In the genomic region with DNA sequence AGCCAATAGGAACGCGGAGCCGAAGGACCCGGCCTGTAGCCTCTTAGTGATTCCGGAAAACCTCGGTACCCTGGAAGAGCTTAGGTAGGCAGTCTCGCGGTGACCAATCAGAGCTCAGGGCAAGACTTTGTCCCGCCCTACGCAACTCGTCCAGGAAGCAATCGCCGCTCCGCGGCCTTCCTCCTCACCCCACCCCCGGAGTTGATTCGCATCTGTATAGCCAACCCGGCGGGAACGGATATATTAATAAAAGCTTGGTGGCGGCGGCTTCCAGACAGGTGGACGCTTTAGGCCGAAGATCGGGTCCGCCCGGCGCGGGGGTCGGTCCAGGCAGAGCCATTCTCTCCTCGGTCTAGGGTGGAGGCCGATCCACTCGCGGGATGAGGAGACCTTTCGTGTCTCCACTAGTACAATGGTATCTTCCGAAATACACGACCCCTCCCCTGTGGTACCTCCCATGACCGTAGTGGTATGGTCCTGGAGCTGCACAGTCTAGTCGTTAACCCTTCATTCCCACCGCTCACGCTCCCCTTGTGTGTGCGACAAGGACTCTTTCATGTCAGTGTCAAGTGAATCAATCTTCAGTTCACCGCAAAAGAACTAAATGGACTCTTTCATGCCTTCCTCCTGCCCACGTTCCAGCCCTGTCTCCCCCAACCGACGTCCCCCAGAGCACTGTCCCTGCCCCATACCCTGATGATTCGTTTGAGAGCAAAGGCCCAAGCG, we compare ENCODE assay signal across 8 cellular contexts. TPM values are rescaled to one million over a fixed set of nuclear protein-coding genes. Genes with fewer than 3 reads are reported as not detected.
DNase-seq lines count a peak whose midpoint lies in the region; ATAC-seq and TF ChIP-seq lines count a peak whose summit lies in the region.

No MANE protein-coding gene starts in this region.

- peaks cover 3% of the 10 kb centered on the region for H3K36me3 Mint-ChIP-seq in activated T-helper 2 cell treated with anti-CD3 and anti-CD28 coated beads, Interferon-gamma antibody, Interleukin-2, Interleukin-4, amounts not matched to agents 10 μg/mL and 5 μg/mL and 100 μg/mL, durations not matched to agents 14 hours and 24 hours and 36 hours (ENCODE audit: low read depth)
- H3K36me3 Mint-ChIP-seq in naive thymus-derived CD4-positive, alpha-beta T cell, result peaks cover 0 to 7% (median 0%) of the 10 kb centered on the region in 5 donors
- H3K36me3 Mint-ChIP-seq in stimulated activated memory B cell treated with anti-CD40 and anti-IgM and Interleukin-4, amounts not matched to agents 10 μg/mL and 1 μg/mL and 100 μg/mL, for 72 hours, result no peaks in the 10 kb centered on the region

- POLR2A ChIA-PET in naive thymus-derived CD4-positive, alpha-beta T cell (lab: Charles Lee), result interaction anchor here (0.7 to 4.4 kb wide), 27 partner anchors 9 to 454 kb away, joined by 3 to 50 read pairs (median 6); partner anchors contain the start of genes GRIPAP1, HDAC6, OTUD5 and RBM3

- H3K36me3 ChIP-seq in DOHH2 (ENCODE audit: control insufficient read depth, low read length), result no peaks in the 10 kb centered on the region
- no peaks in the 10 kb centered on the region for H3K36me3 ChIP-seq in GM23248 (ENCODE audit: low read depth)
- H3K36me3 ChIP-seq in naive thymus-derived CD4-positive, alpha-beta T cell (ENCODE audit: control insufficient read depth in 2 of 3, insufficient read depth in 3 of 3, low read length in 3 of 3), result no peaks in the 10 kb centered on the region

- H3F3A ChIP-seq in DOHH2 (ENCODE audit: control insufficient read depth, insufficient read depth) (no peaks in the 10 kb centered on the region), GM23248 (ENCODE audit: insufficient read depth) (no peaks in the 10 kb centered on the region)

- H3K4me1 ChIP-seq in DOHH2 (ENCODE audit: control insufficient read depth, low read length) (peaks cover 18% of the 10 kb centered on the region), GM23248 (ENCODE audit: insufficient read depth) (peaks cover 4% of the 10 kb centered on the region; the same call in 1 of the 2 replicates)
- peaks cover 12 to 14% of the 10 kb centered on the region in 2 donors for H3K4me1 ChIP-seq in naive thymus-derived CD4-positive, alpha-beta T cell (ENCODE audit: control insufficient read depth in 2 of 2, insufficient read depth in 2 of 2, low read length in 2 of 2)

- H3K9me2 ChIP-seq in DOHH2 (replicated peaks; ENCODE audit: control insufficient read depth, low read length) (no peaks in the 10 kb centered on the region), GM23248 (ENCODE audit: insufficient read depth) (no peaks in the 10 kb centered on the region)

- H3K4me3 ChIP-seq in DOHH2 (ENCODE audit: low read length) (peak overlapping the region; percentile 88), GM23248 (peak overlapping the region; percentile 87), fibroblast of mammary gland (ENCODE audit: control insufficient read depth, low read depth, low read length) (peak overlapping the region; percentile 66)
- peak overlapping the region; percentile 81 for H3K4me3 ChIP-seq in naive thymus-derived CD4-positive, alpha-beta T cell (ENCODE audit: low read length)

- H2AFZ ChIP-seq in GM23248, result peak overlapping the region; percentile 97

- H3K27me3 ChIP-seq in DOHH2 (ENCODE audit: control insufficient read depth, low read length) (no peaks in the 10 kb centered on the region), GM23248 (replicated peaks; ENCODE audit: insufficient read depth) (no peaks in the 10 kb centered on the region)
- H3K27me3 ChIP-seq in naive thymus-derived CD4-positive, alpha-beta T cell (ENCODE audit: control insufficient read depth in 2 of 2, insufficient read depth in 2 of 2, low read length in 2 of 2), result no peaks in the 10 kb centered on the region

- H3K4me3 Mint-ChIP-seq in activated T-helper 2 cell treated with anti-CD3 and anti-CD28 coated beads, Interferon-gamma antibody, Interleukin-2, Interleukin-4, amounts not matched to agents 10 μg/mL and 5 μg/mL and 100 μg/mL, durations not matched to agents 14 hours and 24 hours and 36 hours (ENCODE audit: low read depth), result peak overlapping the region; percentile 89
- H3K4me3 Mint-ChIP-seq in naive thymus-derived CD4-positive, alpha-beta T cell, result peak overlapping the region; percentile 79 to 98 (median 94)
- peak overlapping the region; percentile 89 for H3K4me3 Mint-ChIP-seq in stimulated activated memory B cell treated with anti-CD40 and anti-IgM and Interleukin-4, amounts not matched to agents 10 μg/mL and 1 μg/mL and 100 μg/mL, for 72 hours

- peak overlapping the region; percentile 98 for H3K4me2 ChIP-seq in DOHH2 (ENCODE audit: low read length)
- H3K4me2 ChIP-seq in GM23248 (ENCODE audit: unreplicated experiment), result peak overlapping the region; percentile 86

- peak; percentile 96 for DNase-seq in GM23248
- peak; percentile 95 for DNase-seq in LHCN-M2 (ENCODE audit: low read depth)
- peak; percentile 96 for DNase-seq in RPMI8226
- peak; percentile 86 for DNase-seq in activated T-helper 2 cell treated with anti-CD3 and anti-CD28 coated beads, Interferon-gamma antibody, Interleukin-2, Interleukin-4, amounts not matched to agents 10 μg/mL and 5 μg/mL and 100 μg/mL, durations not matched to agents 14 hours and 24 hours and 36 hours (ENCODE audit: low spot score)
- peak; percentile 97 for DNase-seq in fibroblast of mammary gland (ENCODE audit: low read depth)
- DNase-seq in naive thymus-derived CD4-positive, alpha-beta T cell, result peak; percentile 55 to 94 (median 89)

- H4K20me1 ChIP-seq in DOHH2 (ENCODE audit: control insufficient read depth, insufficient read depth, low read depth, low read length) (no peaks in the 10 kb centered on the region), GM23248 (ENCODE audit: insufficient read depth) (no peaks in the 10 kb centered on the region)

- H3K27ac ChIP-seq in DOHH2 (ENCODE audit: low read depth, low read length) (peak overlapping the region; percentile 89), GM23248 (peak overlapping the region; percentile 85)
- H3K27ac ChIP-seq in naive thymus-derived CD4-positive, alpha-beta T cell (ENCODE audit: low read depth, low read length), result peak overlapping the region; percentile 91

- no peaks in the 10 kb centered on the region for H3K9me3 Mint-ChIP-seq in activated T-helper 2 cell treated with anti-CD3 and anti-CD28 coated beads, Interferon-gamma antibody, Interleukin-2, Interleukin-4, amounts not matched to agents 10 μg/mL and 5 μg/mL and 100 μg/mL, durations not matched to agents 14 hours and 24 hours and 36 hours
- H3K9me3 Mint-ChIP-seq in naive thymus-derived CD4-positive, alpha-beta T cell, result no peaks in the 10 kb centered on the region
- H3K9me3 Mint-ChIP-seq in stimulated activated memory B cell treated with anti-CD40 and anti-IgM and Interleukin-4, amounts not matched to agents 10 μg/mL and 1 μg/mL and 100 μg/mL, for 72 hours, result no peaks in the 10 kb centered on the region

- H3K79me2 ChIP-seq in DOHH2 (ENCODE audit: control insufficient read depth, low read length) (peaks cover 5% of the 10 kb centered on the region), GM23248 (ENCODE audit: insufficient read depth) (no peaks in the 10 kb centered on the region)

- H3K27me3 Mint-ChIP-seq in activated T-helper 2 cell treated with anti-CD3 and anti-CD28 coated beads, Interferon-gamma antibody, Interleukin-2, Interleukin-4, amounts not matched to agents 10 μg/mL and 5 μg/mL and 100 μg/mL, durations not matched to agents 14 hours and 24 hours and 36 hours (ENCODE audit: low read depth), result no peaks in the 10 kb centered on the region
- H3K27me3 Mint-ChIP-seq in naive thymus-derived CD4-positive, alpha-beta T cell, result no peaks in the 10 kb centered on the region
- H3K27me3 Mint-ChIP-seq in stimulated activated memory B cell treated with anti-CD40 and anti-IgM and Interleukin-4, amounts not matched to agents 10 μg/mL and 1 μg/mL and 100 μg/mL, for 72 hours, result no peaks in the 10 kb centered on the region

- intact Hi-C loops in activated T-helper 2 cell treated with anti-CD3 and anti-CD28 coated beads, Interferon-gamma antibody, Interleukin-2, Interleukin-4, amounts not matched to agents 10 μg/mL and 5 μg/mL and 100 μg/mL, durations not matched to agents 14 hours and 24 hours and 36 hours (cut with micrococcal nuclease), result loop anchor here (1.0 to 5.0 kb wide), 5 partner anchors 14 to 220 kb away; partner anchors contain the start of gene OTUD5
- intact Hi-C loops in naive thymus-derived CD4-positive, alpha-beta T cell (cut with micrococcal nuclease), result loop anchor here (1.0 to 5.0 kb wide), 15 partner anchors 24 to 306 kb away; partner anchors contain the start of genes PQBP1 (in 2 of the 2), SUV39H1 (in 2 of the 2), TIMM17B (in 2 of the 2) and OTUD5 (in 1 of the 2)

- ATAC-seq in naive thymus-derived CD4-positive, alpha-beta T cell, result peak; percentile 98
- peak; percentile 100 for ATAC-seq in stimulated activated memory B cell treated with anti-CD40 and anti-IgM and Interleukin-4, amounts not matched to agents 10 μg/mL and 1 μg/mL and 100 μg/mL, for 72 hours

- H3K27ac Mint-ChIP-seq in activated T-helper 2 cell treated with anti-CD3 and anti-CD28 coated beads, Interferon-gamma antibody, Interleukin-2, Interleukin-4, amounts not matched to agents 10 μg/mL and 5 μg/mL and 100 μg/mL, durations not matched to agents 14 hours and 24 hours and 36 hours, result peak overlapping the region; percentile 93
- peak overlapping the region; percentile 90 to 99 (median 96) for H3K27ac Mint-ChIP-seq in naive thymus-derived CD4-positive, alpha-beta T cell
- peak overlapping the region; percentile 98 for H3K27ac Mint-ChIP-seq in stimulated activated memory B cell treated with anti-CD40 and anti-IgM and Interleukin-4, amounts not matched to agents 10 μg/mL and 1 μg/mL and 100 μg/mL, for 72 hours

- in situ Hi-C loops in GM23248 (cut with MboI), result no loop called here

- CTCF ChIA-PET in naive thymus-derived CD4-positive, alpha-beta T cell (lab: Charles Lee), result interaction anchor here (1.0 to 1.5 kb wide), 6 partner anchors 9 to 199 kb away, joined by 3 to 7 read pairs (median 3); no protein-coding TSS in a partner anchor

- TF ChIP-seq CTCF in DOHH2 (IDR thresholded peaks at IDR 0.05; ENCODE audit: low read depth, low read length, poor library complexity, severe bottlenecking) (no peak), fibroblast of mammary gland (conservative IDR thresholded peaks at IDR 0.05; ENCODE audit: control insufficient read depth, insufficient read depth, low read depth, low read length) (no peak)

- peak overlapping the region; percentile 95 for H3K9ac ChIP-seq in GM23248

- H3K9me3 ChIP-seq in DOHH2 (ENCODE audit: control insufficient read depth, insufficient read depth, low read length), result no peaks in the 10 kb centered on the region
- no peaks in the 10 kb centered on the region for H3K9me3 ChIP-seq in GM23248 (ENCODE audit: low read depth)
- H3K9me3 ChIP-seq in naive thymus-derived CD4-positive, alpha-beta T cell (ENCODE audit: control insufficient read depth in 2 of 3, low read length in 3 of 3), result no peaks in the 10 kb centered on the region

- H3K4me1 Mint-ChIP-seq in activated T-helper 2 cell treated with anti-CD3 and anti-CD28 coated beads, Interferon-gamma antibody, Interleukin-2, Interleukin-4, amounts not matched to agents 10 μg/mL and 5 μg/mL and 100 μg/mL, durations not matched to agents 14 hours and 24 hours and 36 hours (ENCODE audit: low read depth), result peaks cover 15% of the 10 kb centered on the region
- H3K4me1 Mint-ChIP-seq in naive thymus-derived CD4-positive, alpha-beta T cell, result peaks cover 8 to 31% (median 24%) of the 10 kb centered on the region in 7 donors
- H3K4me1 Mint-ChIP-seq in stimulated activated memory B cell treated with anti-CD40 and anti-IgM and Interleukin-4, amounts not matched to agents 10 μg/mL and 1 μg/mL and 100 μg/mL, for 72 hours, result peaks cover 14% of the 10 kb centered on the region

- 2 to 3% methylated on average over 35 to 39 of the region's 48 CpGs for WGBS in GM23248 (ENCODE audit: low coverage in 1 of 2, low lambda C conversion rate in 2 of 2, missing lambda C conversion rate in 2 of 2), 2 experiments

RNA-seq across cellular contexts. Expression of gene GLOD5, which starts 24.2 kb away (rescaled TPM):
- total RNA-seq in GM23248 (2014; rRNA removed; shearing (Covaris generic)), result not detected in 2 replicates
- polyA plus RNA-seq in GM23248 (2016; fragmentation: Nextera tagmentation; extraction: Ambion mirVana), result not detected in 2 replicates
- not detected in 2 replicates for total RNA-seq in LHCN-M2 (2014; rRNA removed)
- not detected for polyA plus RNA-seq in LHCN-M2 (2012)
- total RNA-seq in activated T-helper 2 cell treated with anti-CD3 and anti-CD28 coated beads, Interferon-gamma antibody, Interleukin-2, Interleukin-4, amounts not matched to agents 10 μg/mL and 5 μg/mL and 100 μg/mL, durations not matched to agents 14 hours and 24 hours and 36 hours, result not detected in 2 replicates
- total RNA-seq in naive thymus-derived CD4-positive, alpha-beta T cell, result not detected
- not detected for polyA plus RNA-seq in naive thymus-derived CD4-positive, alpha-beta T cell

RNA-seq across cellular contexts. Expression of gene SUV39H1, which starts 40.8 kb away (rescaled TPM):
- total RNA-seq in GM23248 (2014; rRNA removed; shearing (Covaris generic)), result 6.8 and 8.1 TPM in 2 replicates
- 6.0 TPM in 2 replicates for polyA plus RNA-seq in GM23248 (2016; fragmentation: Nextera tagmentation; extraction: Ambion mirVana)
- 13.0 and 14.8 TPM in 2 replicates for total RNA-seq in LHCN-M2 (2014; rRNA removed)
- polyA plus RNA-seq in LHCN-M2 (2012), result 9.5 TPM
- total RNA-seq in activated T-helper 2 cell treated with anti-CD3 and anti-CD28 coated beads, Interferon-gamma antibody, Interleukin-2, Interleukin-4, amounts not matched to agents 10 μg/mL and 5 μg/mL and 100 μg/mL, durations not matched to agents 14 hours and 24 hours and 36 hours, result 28.8 and 29.6 TPM in 2 replicates
- 10 to 100 TPM in 1 of 5 experiments, 1 to 10 TPM in 4; 4.6 to 23.3 (median 8.6) TPM for total RNA-seq in naive thymus-derived CD4-positive, alpha-beta T cell
- 10 to 100 TPM; 10.1 to 13.6 TPM for polyA plus RNA-seq in naive thymus-derived CD4-positive, alpha-beta T cell

RNA-seq across cellular contexts. Expression of gene GATA1, which starts 49.0 kb away (rescaled TPM):
- not detected in 2 replicates for total RNA-seq in GM23248 (2014; rRNA removed; shearing (Covaris generic))
- polyA plus RNA-seq in GM23248 (2016; fragmentation: Nextera tagmentation; extraction: Ambion mirVana), result not detected in 2 replicates
- not detected in 2 replicates for total RNA-seq in LHCN-M2 (2014; rRNA removed)
- polyA plus RNA-seq in LHCN-M2 (2012), result not detected
- total RNA-seq in activated T-helper 2 cell treated with anti-CD3 and anti-CD28 coated beads, Interferon-gamma antibody, Interleukin-2, Interleukin-4, amounts not matched to agents 10 μg/mL and 5 μg/mL and 100 μg/mL, durations not matched to agents 14 hours and 24 hours and 36 hours, result not detected in 2 replicates
- total RNA-seq in naive thymus-derived CD4-positive, alpha-beta T cell, result 1 to 10 TPM in 1 of 5 experiments, under 1 TPM in 1, not detected in 3; 0.45 to 1.2 TPM
- polyA plus RNA-seq in naive thymus-derived CD4-positive, alpha-beta T cell, result not detected

RNA-seq across cellular contexts. Expression of gene WAS, which starts 53.8 kb away (rescaled TPM):
- total RNA-seq in GM23248 (2014; rRNA removed; shearing (Covaris generic)), result not detected in 2 replicates
- polyA plus RNA-seq in GM23248 (2016; fragmentation: Nextera tagmentation; extraction: Ambion mirVana), result not detected in 2 replicates
- not detected in 2 replicates for total RNA-seq in LHCN-M2 (2014; rRNA removed)
- 0.15 TPM for polyA plus RNA-seq in LHCN-M2 (2012)
- 117 and 120 TPM in 2 replicates for total RNA-seq in activated T-helper 2 cell treated with anti-CD3 and anti-CD28 coated beads, Interferon-gamma antibody, Interleukin-2, Interleukin-4, amounts not matched to agents 10 μg/mL and 5 μg/mL and 100 μg/mL, durations not matched to agents 14 hours and 24 hours and 36 hours
- total RNA-seq in naive thymus-derived CD4-positive, alpha-beta T cell, result 100 to 1,000 TPM in 4 of 5 experiments, 10 to 100 TPM in 1; 92.2 to 164 (median 105) TPM
- polyA plus RNA-seq in naive thymus-derived CD4-positive, alpha-beta T cell, result 10 to 100 TPM; 18.6 to 28.8 TPM

Comparison
In these comparisons a context has a peak if more than half of its experiments do, and no peak if none do; other contexts are left out.
1. Peak in every context shown above with its lines: DNase-seq, ATAC-seq, H3K4me3 ChIP-seq and H3K27ac ChIP-seq.